In the genomic region with DNA sequence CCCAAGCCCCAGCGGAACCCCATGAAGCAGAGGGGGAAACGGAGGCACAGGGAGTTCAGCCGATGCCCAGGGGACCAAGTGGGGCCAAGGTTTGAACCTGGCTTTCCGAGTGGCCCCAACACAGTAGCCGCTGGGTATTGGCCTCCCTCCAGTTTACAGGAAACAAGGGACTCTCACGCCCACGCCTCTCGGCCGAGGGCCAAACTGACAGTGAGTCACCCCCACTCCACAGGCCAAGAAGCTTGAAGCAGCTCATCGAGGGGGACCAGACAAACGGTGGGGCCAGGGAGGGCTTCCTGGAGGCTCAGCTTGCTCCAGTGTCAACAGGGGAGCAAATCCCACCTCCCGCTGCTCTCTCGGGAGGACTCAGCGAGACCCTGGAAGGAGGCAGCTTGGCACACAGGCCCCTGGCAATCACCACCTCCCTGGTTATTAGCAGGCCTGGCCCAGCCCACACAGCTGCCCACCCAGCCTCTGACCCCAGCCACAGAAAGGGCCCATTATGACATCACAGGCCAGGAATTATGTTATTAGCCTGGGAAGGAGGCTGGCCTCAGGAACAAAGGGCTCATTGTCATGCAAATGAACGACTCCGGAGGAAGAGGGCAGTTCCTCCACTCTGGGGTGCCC, we compare ENCODE assay signal across 8 cellular contexts. TPM values are rescaled to one million over a fixed set of nuclear protein-coding genes. Genes with fewer than 3 reads are reported as not detected.
DNase-seq lines count a peak whose midpoint lies in the region; ATAC-seq and TF ChIP-seq lines count a peak whose summit lies in the region.

No MANE protein-coding gene starts in this region.

- peaks cover 43% of the 10 kb centered on the region for H3K4me1 ChIP-seq in smooth muscle cell (ENCODE audit: low read depth)

- H3K4me3 ChIP-seq in smooth muscle cell: no peak overlapping the region

- H3K4me1 Mint-ChIP-seq in CD14-positive monocyte: peaks cover 49% of the 10 kb centered on the region

- peaks cover 70% of the 10 kb centered on the region for H4K20me1 ChIP-seq in smooth muscle cell (ENCODE audit: low read depth)

- no peaks in the 10 kb centered on the region for H3K36me3 ChIP-seq in smooth muscle cell (ENCODE audit: low read depth)

- DNase-seq in CD14-positive monocyte (ENCODE audit: low spot score) (peak; percentile 68), NCI-H2029 treated with DMSO at 0.1 percent for 48 hours (lab: John Stamatoyannopoulos, UW) (peak; percentile 33), caudate nucleus (lab: John Stamatoyannopoulos, UW) (peak in 59 of 61 donors; percentile 20 to 96 (median 76)), iris pigment epithelial cell (ENCODE audit: low read depth) (peak; percentile 97), smooth muscle cell (lab: John Stamatoyannopoulos, UW; ENCODE audit: unreplicated experiment) (peak; percentile 63), NCI-H1694 (lab: John Stamatoyannopoulos, UW) (no peak)

- H3K36me3 Mint-ChIP-seq in CD14-positive monocyte: peaks cover 31 to 50% of the 10 kb centered on the region in 2 donors

- no peaks in the 10 kb centered on the region for H3K9me3 ChIP-seq in smooth muscle cell (replicated peaks; ENCODE audit: low read depth)

- 16% methylated on average over 16 of the region's 16 CpGs for WGBS in smooth muscle cell (ENCODE audit: low lambda C conversion rate)

- H3K27ac ChIP-seq in caudate nucleus (ENCODE audit: low read depth, low read length): peak overlapping the region; percentile 90
- H3K27ac ChIP-seq in smooth muscle cell (ENCODE audit: low read depth): peak overlapping the region; percentile 94

- H3K9me3 Mint-ChIP-seq in CD14-positive monocyte: peaks cover 0 to 2% (median 0%) of the 10 kb centered on the region in 7 donors

- no peak for TF ChIP-seq POLR2A in GM18505 (IDR thresholded peaks at IDR 0.05; ENCODE audit: borderline replicate concordance, extremely low read depth, insufficient read depth, insufficient read length)

- peak overlapping the region in 3 of 7 donors; percentile 10 to 52 (median 50) for H3K27ac Mint-ChIP-seq in CD14-positive monocyte

- peaks cover 0 to 2% (median 0%) of the 10 kb centered on the region in 3 donors for H3K27me3 Mint-ChIP-seq in CD14-positive monocyte (ENCODE audit: low read depth in 3 of 3)

- TF ChIP-seq CTCF in CD14-positive monocyte (IDR thresholded peaks at IDR 0.05): no peak
- no peak for TF ChIP-seq CTCF in smooth muscle cell (IDR thresholded peaks at IDR 0.05; ENCODE audit: borderline replicate concordance, insufficient read depth, poor library complexity, severe bottlenecking)

- H3F3A ChIP-seq in smooth muscle cell (ENCODE audit: low read depth): peaks cover 41% of the 10 kb centered on the region

- H3K9ac ChIP-seq in smooth muscle cell (ENCODE audit: low read depth): peak overlapping the region; percentile 79

- no peak overlapping the region for H3K4me3 Mint-ChIP-seq in CD14-positive monocyte

- no peak overlapping the region for H2AFZ ChIP-seq in smooth muscle cell (ENCODE audit: low read depth)

- peak overlapping the region; percentile 64 for H3K4me2 ChIP-seq in smooth muscle cell

- ATAC-seq in GM21619 (IDR thresholded peaks at IDR 0.05; ENCODE audit: unreplicated experiment) (no peak), GM18505 (IDR thresholded peaks at IDR 0.05; ENCODE audit: unreplicated experiment) (no peak)

- no peaks in the 10 kb centered on the region for H3K27me3 ChIP-seq in smooth muscle cell (ENCODE audit: low read depth)

- peaks cover 86% of the 10 kb centered on the region for H3K79me2 ChIP-seq in smooth muscle cell (ENCODE audit: low read depth)

- intact Hi-C loops in CD14-positive monocyte (cut with micrococcal nuclease): no loop called here

RNA-seq across cellular contexts. Expression of a gene that starts 54.6 kb away (rescaled TPM):
- 1 to 10 TPM; 4.7 to 5.5 TPM for polyA plus RNA-seq in CD14-positive monocyte
- 64.1 and 64.7 TPM in 2 replicates for total RNA-seq in smooth muscle cell
- 164 and 169 TPM in 2 replicates for polyA plus RNA-seq in smooth muscle cell

Comparison
In these comparisons a context has a peak if more than half of its experiments do, and no peak if none do; other contexts are left out.
1. RNA of a gene that starts 54.6 kb away (polyA plus RNA-seq): 164 to 169 TPM in smooth muscle cell; 4.7 to 5.5 TPM in CD14-positive monocyte; every median in the first group is over 10 times any median in the second.